Comparison of ENCODE assay signal across 10 cellular contexts in genomic region chr7:114082934-114083647, GRCh38.
DNase-seq lines count a peak whose midpoint lies in the region; ATAC-seq and TF ChIP-seq lines count a peak whose summit lies in the region.
"Had no signal": no experiment of that assay in that cellular context is flagged by ENCODE, and none has a peak within 500 bp of the region (broad histone marks: within the 10 kb centered on the region; RNA-seq: fewer than 3 reads in every experiment).

No MANE protein-coding gene starts in this region.

- H3K4me3 ChIP-seq in astrocyte of the cerebellum (ENCODE audit: low read depth, low read length) (peak overlapping the region; percentile 43), smooth muscle cell (peak overlapping the region; percentile 58)
- no peak overlapping the region for H3K4me3 ChIP-seq in effector memory CD4-positive, alpha-beta T cell (ENCODE audit: insufficient read depth, low read depth, low read length, poor library complexity, severe bottlenecking)

- TF ChIP-seq CTCF in astrocyte of the cerebellum (IDR thresholded peaks at IDR 0.05; ENCODE audit: low read depth, low read length, missing control alignments) (no peak), smooth muscle cell (IDR thresholded peaks at IDR 0.05; ENCODE audit: borderline replicate concordance, insufficient read depth, poor library complexity, severe bottlenecking) (no peak)

- H3K9me3 ChIP-seq in smooth muscle cell (replicated peaks; ENCODE audit: low read depth) = no peaks in the 10 kb centered on the region
- no peaks in the 10 kb centered on the region for H3K9me3 ChIP-seq in effector memory CD4-positive, alpha-beta T cell (ENCODE audit: control insufficient read depth, low read length)

- H3K79me2 ChIP-seq in smooth muscle cell (ENCODE audit: low read depth) = no peaks in the 10 kb centered on the region

- peak overlapping the region; percentile 95 for H3K4me2 ChIP-seq in smooth muscle cell

- H2AFZ ChIP-seq in smooth muscle cell (ENCODE audit: low read depth) = peak overlapping the region; percentile 81

- H3K27me3 ChIP-seq in smooth muscle cell (ENCODE audit: low read depth) = peaks cover 86% of the 10 kb centered on the region
- H3K27me3 ChIP-seq in effector memory CD4-positive, alpha-beta T cell (replicated peaks; ENCODE audit: control insufficient read depth, insufficient read depth, low read length, poor library complexity, severe bottlenecking) = peaks cover 44% of the 10 kb centered on the region

- no peak overlapping the region for H3K9ac ChIP-seq in smooth muscle cell (ENCODE audit: low read depth)

- WGBS in smooth muscle cell (ENCODE audit: low lambda C conversion rate) = 2% methylated on average over 45 of the region's 45 CpGs

- DNase-seq in HCEC 1CT = peak; percentile 30
- DNase-seq in astrocyte of the cerebellum (ENCODE audit: low read depth) = no peak
- peak; percentile 50 for DNase-seq in iPS-NIHi7 (ENCODE audit: extremely low spot score)
- no peak for DNase-seq in smooth muscle cell (lab: John Stamatoyannopoulos, UW; ENCODE audit: unreplicated experiment)
- DNase-seq in COR-L47 (lab: John Stamatoyannopoulos, UW) = no peak
- DNase-seq in NCI-H2227 (lab: John Stamatoyannopoulos, UW; ENCODE audit: unreplicated experiment) = no peak
- DNase-seq in effector memory CD4-positive, alpha-beta T cell = no peak

- in situ Hi-C loops in astrocyte of the cerebellum (cut with HindIII; ENCODE audit: low sequenced_read_pairs) = no loop called here

- H3K4me1 ChIP-seq in smooth muscle cell (ENCODE audit: low read depth) = peaks cover 22% of the 10 kb centered on the region
- peaks cover 26% of the 10 kb centered on the region for H3K4me1 ChIP-seq in effector memory CD4-positive, alpha-beta T cell (ENCODE audit: control insufficient read depth, insufficient read depth, low read length, poor library complexity, severe bottlenecking)

- no peak for ATAC-seq in GM18498 (IDR thresholded peaks at IDR 0.05; ENCODE audit: unreplicated experiment)
- ATAC-seq: Panc1 had no signal

- H4K20me1 ChIP-seq in smooth muscle cell (ENCODE audit: low read depth) = no peaks in the 10 kb centered on the region

- H3K27ac ChIP-seq in smooth muscle cell (ENCODE audit: low read depth) = no peak overlapping the region
- H3K27ac ChIP-seq in effector memory CD4-positive, alpha-beta T cell (ENCODE audit: insufficient read depth, low read length, poor library complexity, severe bottlenecking) = no peak overlapping the region
- H3K27ac ChIP-seq: epithelial cell of prostate had no signal

- no peaks in the 10 kb centered on the region for H3F3A ChIP-seq in smooth muscle cell (ENCODE audit: low read depth)

- H3K36me3 ChIP-seq in smooth muscle cell (ENCODE audit: low read depth) = no peaks in the 10 kb centered on the region
- no peaks in the 10 kb centered on the region for H3K36me3 ChIP-seq in effector memory CD4-positive, alpha-beta T cell (ENCODE audit: control insufficient read depth, insufficient read depth, low read length)

Comparison
In these comparisons a context has a peak if more than half of its experiments do, and no peak if none do; other contexts are left out.
1. DNase-seq: peak in HCEC 1CT (single experiment) and iPS-NIHi7 (single experiment); none in astrocyte of the cerebellum (single experiment), smooth muscle cell (single experiment), COR-L47 (single experiment), NCI-H2227 (single experiment) and effector memory CD4-positive, alpha-beta T cell (0 of 3).